ENCODE assay signal across 8 cellular contexts in the genomic region with DNA sequence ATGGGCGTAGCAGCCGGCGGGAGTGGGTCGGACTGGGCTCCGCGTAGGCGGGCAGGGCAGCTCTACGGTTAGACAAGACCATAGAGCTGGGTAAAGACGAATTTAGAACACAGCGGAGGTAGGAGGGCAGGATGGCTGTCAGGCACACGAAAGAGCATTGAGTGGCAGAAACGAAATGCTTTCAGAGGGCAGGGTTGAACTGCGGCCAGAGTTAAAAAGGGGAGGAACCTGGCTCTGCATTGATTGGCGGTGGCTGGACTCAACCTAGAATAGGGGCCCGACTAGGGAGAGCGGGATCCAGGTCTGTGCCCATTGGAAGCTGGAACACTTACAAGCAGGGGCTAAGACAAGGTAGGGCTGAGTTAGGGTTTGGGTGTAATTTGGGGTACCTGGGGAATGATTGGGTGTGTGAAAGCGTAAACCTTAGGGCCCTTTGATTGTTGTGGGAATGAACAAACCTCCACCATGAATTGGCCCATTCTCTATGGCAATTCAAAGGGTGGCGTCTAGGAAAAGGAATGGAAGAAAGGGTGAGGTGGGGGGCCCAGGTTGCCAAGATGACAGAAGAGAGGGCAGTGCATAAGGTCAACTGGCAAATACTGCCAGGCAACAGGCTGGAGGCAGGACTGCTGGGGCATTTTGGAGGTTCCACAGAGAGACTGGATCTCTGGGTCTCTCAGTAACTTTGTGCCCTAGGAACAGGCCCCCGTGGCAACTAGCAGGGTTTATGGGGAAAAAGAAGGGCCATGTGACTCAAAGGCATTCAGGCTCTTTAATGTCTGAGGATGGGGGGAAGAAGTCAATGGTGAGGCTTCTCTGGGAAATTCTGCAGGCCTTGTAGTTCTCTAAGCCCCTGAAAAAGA. TPM values are rescaled to one million over a fixed set of nuclear protein-coding genes. Genes with fewer than 3 reads are reported as not detected.
DNase-seq lines count a peak whose midpoint lies in the region; ATAC-seq and TF ChIP-seq lines count a peak whose summit lies in the region.

No MANE protein-coding gene starts in this region.

- peak; percentile 12 for TF ChIP-seq RAD21 in neural cell (conservative IDR thresholded peaks at IDR 0.05)

- peak overlapping the region; percentile 20; the same call in 1 of the 2 replicates for H3K9ac ChIP-seq in KMS-11
- H3K9ac ChIP-seq in duodenal mucosa (ENCODE audit: low read depth in 1 of 2, low read length in 2 of 2), result peak overlapping the region; percentile 59 to 63
- peak overlapping the region; percentile 69 for H3K9ac ChIP-seq in neural cell (ENCODE audit: low read length)

- ATAC-seq in HG02973 (IDR thresholded peaks at IDR 0.05; ENCODE audit: unreplicated experiment) (no peak), HG03045 (IDR thresholded peaks at IDR 0.05; ENCODE audit: unreplicated experiment) (no peak)

- H4K20me1 ChIP-seq in KMS-11 (ENCODE audit: insufficient read depth) (no peaks in the 10 kb centered on the region), neural cell (ENCODE audit: insufficient read depth) (no peaks in the 10 kb centered on the region)

- H3K4me2 ChIP-seq in KMS-11 (peak overlapping the region; percentile 71), neural cell (ENCODE audit: low read length) (peak overlapping the region; percentile 65)

- H2AFZ ChIP-seq in KMS-11 (ENCODE audit: low read depth) (peak overlapping the region; percentile 64; the same call in 1 of the 2 replicates), neural cell (ENCODE audit: low read depth, low read length) (peak overlapping the region; percentile 51)

- H3K4me3 ChIP-seq in KMS-11 (IDR thresholded peaks at IDR 0.05; ENCODE audit: insufficient read depth, low read depth, low read length) (no peak overlapping the region), duodenal mucosa (ENCODE audit: low read depth in 1 of 2, low read length in 2 of 2) (peak overlapping the region; percentile 68 to 73), neural cell (ENCODE audit: low read length) (peak overlapping the region; percentile 85)

- peaks cover 0 to 6% (median 5%) of the 10 kb centered on the region in 7 donors for H3K9me3 Mint-ChIP-seq in CD14-positive monocyte

- H3K27me3 Mint-ChIP-seq in CD14-positive monocyte (ENCODE audit: low read depth in 3 of 3), result peaks cover 0 to 3% (median 2%) of the 10 kb centered on the region in 3 donors

- H3K36me3 Mint-ChIP-seq in CD14-positive monocyte, result peaks cover 19 to 38% of the 10 kb centered on the region in 2 donors

- H3K4me1 ChIP-seq in KMS-11 (ENCODE audit: low read depth, poor library complexity, severe bottlenecking) (peaks cover 21% of the 10 kb centered on the region), duodenal mucosa (ENCODE audit: control insufficient read depth in 1 of 2, insufficient read depth in 2 of 2, low read length in 2 of 2) (peaks cover 19 to 21% of the 10 kb centered on the region in 2 donors)

- peak overlapping the region; percentile 29; the same call in 1 of the 2 replicates for H3K27ac ChIP-seq in KMS-11
- H3K27ac ChIP-seq in duodenal mucosa (ENCODE audit: low read depth, low read length), result peak overlapping the region; percentile 63
- H3K27ac ChIP-seq in neural cell (ENCODE audit: low read length), result peak overlapping the region; percentile 78

- H3K36me3 ChIP-seq in KMS-11 (ENCODE audit: insufficient read depth), result no peaks in the 10 kb centered on the region
- H3K36me3 ChIP-seq in duodenal mucosa (ENCODE audit: control insufficient read depth in 1 of 2, insufficient read depth in 2 of 2, low read length in 2 of 2), result peaks cover 0 to 20% of the 10 kb centered on the region in 2 donors
- H3K36me3 ChIP-seq in neural cell (ENCODE audit: insufficient read depth, low read length), result no peaks in the 10 kb centered on the region

- H3K79me2 ChIP-seq in KMS-11 (ENCODE audit: insufficient read depth, low read depth), result peaks cover 16% of the 10 kb centered on the region
- peaks cover 2% of the 10 kb centered on the region for H3K79me2 ChIP-seq in neural cell (replicated peaks; ENCODE audit: insufficient read depth, low read length)

- in situ Hi-C loops in KBM-7 (cut with MboI; ENCODE audit: low pct_unique_long_range_greater_than_20kb, low sequenced_read_pairs), result no loop called here

- H3K4me1 Mint-ChIP-seq in CD14-positive monocyte, result peaks cover 25% of the 10 kb centered on the region

- H3K9me3 ChIP-seq in duodenal mucosa (ENCODE audit: control insufficient read depth in 1 of 2, low read length in 2 of 2), result no peaks in the 10 kb centered on the region
- H3K9me3 ChIP-seq in neural cell (ENCODE audit: low read length), result no peaks in the 10 kb centered on the region

- H3K27ac Mint-ChIP-seq in CD14-positive monocyte, result peak overlapping the region; percentile 88 to 95 (median 94)

- no peak for TF ChIP-seq EP300 in neural cell (conservative IDR thresholded peaks at IDR 0.05; ENCODE audit: poor library complexity, severe bottlenecking)

- H3K27me3 ChIP-seq in KMS-11 (ENCODE audit: insufficient read depth, low read depth), result no peaks in the 10 kb centered on the region
- H3K27me3 ChIP-seq in duodenal mucosa (ENCODE audit: control insufficient read depth in 1 of 2, insufficient read depth in 2 of 2, low read length in 2 of 2), result no peaks in the 10 kb centered on the region
- H3K27me3 ChIP-seq in neural cell (ENCODE audit: insufficient read depth, low read depth, low read length), result no peaks in the 10 kb centered on the region

- no peak for TF ChIP-seq CTCF in CD14-positive monocyte (IDR thresholded peaks at IDR 0.05)
- TF ChIP-seq CTCF in KMS-11 (conservative IDR thresholded peaks at IDR 0.05; ENCODE audit: low read depth, low read length), result peak; percentile 0; the same call in 1 of the 2 replicates
- no peak for TF ChIP-seq CTCF in neural cell (IDR thresholded peaks at IDR 0.05; ENCODE audit: poor library complexity, severe bottlenecking)

- peak overlapping the region; percentile 83 to 92 for H3K4me3 Mint-ChIP-seq in CD14-positive monocyte

- no peaks in the 10 kb centered on the region for H3K9me2 ChIP-seq in neural cell (ENCODE audit: insufficient read depth, low read length)

- no peaks in the 10 kb centered on the region for H3F3A ChIP-seq in neural cell (ENCODE audit: insufficient read depth, low read length, poor library complexity, severe bottlenecking)

- intact Hi-C loops in CD14-positive monocyte (cut with micrococcal nuclease), result loop anchor here (5.0 to 10.0 kb wide), 2 partner anchors 89 to 184 kb away; partner anchors contain the start of genes ARAF (in 1 of the 2) and ZNF81 (in 1 of the 2)

- DNase-seq in CD14-positive monocyte (ENCODE audit: low spot score), result no peak
- no peak for DNase-seq in AG08396 (ENCODE audit: low spot score)
- no peak for DNase-seq in KBM-7

TF ChIP-seq in neural cell, 6 proteins besides CTCF, POLR2A, EP300 and RAD21:
- TF ChIP-seq MXI1 (conservative IDR thresholded peaks at IDR 0.05; ENCODE audit: poor library complexity, severe bottlenecking), result peak; percentile 13
- no peak for TF ChIP-seq TAF1 (IDR thresholded peaks at IDR 0.05; ENCODE audit: low read depth)

RNA-seq across cellular contexts. Expression of gene ELK1, which starts 0.9 kb away (rescaled TPM):
- 10 to 100 TPM in 1 of 2 donors, 1 to 10 TPM in 1; 9.5 to 10.7 TPM for polyA plus RNA-seq in CD14-positive monocyte
- polyA plus RNA-seq in neural cell, result 21.2 and 31.8 TPM in 2 replicates
- 23.3 and 24.6 TPM in 2 replicates for polyA minus RNA-seq in neural cell

RNA-seq across cellular contexts. Expression of gene UXT, which starts 7.7 kb away (rescaled TPM):
- polyA plus RNA-seq in CD14-positive monocyte, result 100 to 1,000 TPM; 174 to 213 TPM
- polyA plus RNA-seq in neural cell, result 141 and 153 TPM in 2 replicates
- polyA minus RNA-seq in neural cell, result 32.6 and 33.8 TPM in 2 replicates

RNA-seq across cellular contexts. Expression of gene CFP, which starts 21.5 kb away (rescaled TPM):
- polyA plus RNA-seq in CD14-positive monocyte, result 100 to 1,000 TPM; 461 to 491 TPM
- 2.7 and 4.8 TPM in 2 replicates for polyA plus RNA-seq in neural cell
- polyA minus RNA-seq in neural cell, result 1.5 and 1.7 TPM in 2 replicates

RNA-seq across cellular contexts. Expression of gene SYN1, which starts 31.6 kb away (rescaled TPM):
- under 1 TPM; 0.11 to 0.29 TPM for polyA plus RNA-seq in CD14-positive monocyte
- polyA plus RNA-seq in neural cell, result 4.3 and 6.7 TPM in 2 replicates
- polyA minus RNA-seq in neural cell, result 10.7 and 10.9 TPM in 2 replicates

Comparison
In these comparisons a context has a peak if more than half of its experiments do, and no peak if none do; other contexts are left out.
1. RNA of gene CFP, which starts 21.5 kb away (polyA plus RNA-seq): 461 to 491 TPM in CD14-positive monocyte; 2.7 to 4.8 TPM in neural cell; every median in the first group is over 10 times any median in the second.
2. Peak in every context shown above with its lines, with median percentiles within 50 percentile points of each other: H3K27ac ChIP-seq and H3K9ac ChIP-seq.